In the genomic region with DNA sequence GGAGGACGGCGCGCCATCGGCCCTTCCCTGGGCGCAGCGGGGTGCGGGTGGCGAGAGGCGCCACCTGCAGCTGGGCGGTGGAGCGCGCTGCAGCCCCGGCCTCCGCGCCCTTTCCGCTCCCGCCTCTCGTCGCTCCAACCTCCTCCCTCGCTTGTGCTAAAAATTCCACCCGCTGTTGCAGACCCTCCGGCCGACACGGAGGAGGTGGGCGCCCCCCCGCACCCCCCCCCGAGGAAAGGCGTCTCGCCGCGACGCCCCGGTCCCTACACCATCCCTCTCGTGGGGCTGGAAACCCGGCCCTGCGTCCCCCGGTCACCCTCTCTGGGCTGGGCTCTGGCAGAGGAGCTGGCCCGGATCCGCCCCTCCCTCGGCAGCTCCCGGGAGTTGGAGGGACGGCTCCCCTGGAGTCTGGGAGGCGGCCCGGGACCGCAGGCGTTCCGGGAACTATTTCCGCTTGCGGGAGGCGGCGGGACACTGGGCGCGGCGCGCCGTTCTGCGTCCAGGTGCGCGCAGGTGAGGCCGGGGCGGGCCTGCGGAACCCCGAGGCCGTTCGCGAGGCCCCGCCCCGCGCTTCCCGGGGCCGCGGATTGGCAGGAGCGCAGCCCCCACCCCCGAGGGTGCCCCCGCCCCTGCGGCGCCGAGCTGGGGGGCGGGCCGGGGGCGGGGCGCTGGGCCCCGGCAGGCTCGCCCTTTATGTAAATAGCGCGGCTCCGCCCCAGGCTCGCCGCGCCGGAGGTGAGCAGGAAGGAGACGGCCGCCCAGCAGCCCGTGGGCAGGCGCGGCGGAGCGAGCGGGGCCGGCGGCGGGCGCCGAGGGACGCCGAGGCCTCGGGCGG, we compare ENCODE assay signal across 8 cellular contexts. TPM values are rescaled to one million over a fixed set of nuclear protein-coding genes. Genes with fewer than 3 reads are reported as not detected.
A peak's percentile ranks its signal among the peaks of the same experiment; 100 is the strongest.
DNase-seq lines count a peak whose midpoint lies in the region; ATAC-seq and TF ChIP-seq lines count a peak whose summit lies in the region.

A gene with protein sequence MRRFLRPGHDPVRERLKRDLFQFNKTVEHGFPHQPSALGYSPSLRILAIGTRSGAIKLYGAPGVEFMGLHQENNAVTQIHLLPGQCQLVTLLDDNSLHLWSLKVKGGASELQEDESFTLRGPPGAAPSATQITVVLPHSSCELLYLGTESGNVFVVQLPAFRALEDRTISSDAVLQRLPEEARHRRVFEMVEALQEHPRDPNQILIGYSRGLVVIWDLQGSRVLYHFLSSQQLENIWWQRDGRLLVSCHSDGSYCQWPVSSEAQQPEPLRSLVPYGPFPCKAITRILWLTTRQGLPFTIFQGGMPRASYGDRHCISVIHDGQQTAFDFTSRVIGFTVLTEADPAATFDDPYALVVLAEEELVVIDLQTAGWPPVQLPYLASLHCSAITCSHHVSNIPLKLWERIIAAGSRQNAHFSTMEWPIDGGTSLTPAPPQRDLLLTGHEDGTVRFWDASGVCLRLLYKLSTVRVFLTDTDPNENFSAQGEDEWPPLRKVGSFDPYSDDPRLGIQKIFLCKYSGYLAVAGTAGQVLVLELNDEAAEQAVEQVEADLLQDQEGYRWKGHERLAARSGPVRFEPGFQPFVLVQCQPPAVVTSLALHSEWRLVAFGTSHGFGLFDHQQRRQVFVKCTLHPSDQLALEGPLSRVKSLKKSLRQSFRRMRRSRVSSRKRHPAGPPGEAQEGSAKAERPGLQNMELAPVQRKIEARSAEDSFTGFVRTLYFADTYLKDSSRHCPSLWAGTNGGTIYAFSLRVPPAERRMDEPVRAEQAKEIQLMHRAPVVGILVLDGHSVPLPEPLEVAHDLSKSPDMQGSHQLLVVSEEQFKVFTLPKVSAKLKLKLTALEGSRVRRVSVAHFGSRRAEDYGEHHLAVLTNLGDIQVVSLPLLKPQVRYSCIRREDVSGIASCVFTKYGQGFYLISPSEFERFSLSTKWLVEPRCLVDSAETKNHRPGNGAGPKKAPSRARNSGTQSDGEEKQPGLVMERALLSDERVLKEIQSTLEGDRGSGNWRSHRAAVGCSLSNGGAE (plus strand): TSS at position 727 of the 835 bp plus-strand sequence. CDS start 17,730 bp downstream, outside the sequence.

- CTCF ChIA-PET in CD8-positive, alpha-beta T cell (lab: Charles Lee), result interaction anchor here (0.7 to 1.8 kb wide), 5 partner anchors 9 to 63 kb away, joined by 3 to 13 read pairs (median 5); partner anchors contain the start of gene TSEN54

- peaks cover 22% of the 10 kb centered on the region for H3K4me1 ChIP-seq in CD8-positive, alpha-beta T cell (ENCODE audit: insufficient read depth, low read length)
- H3K4me1 ChIP-seq in HUES6 (ENCODE audit: control insufficient read depth, insufficient read depth, low read length) (peaks cover 15% of the 10 kb centered on the region), OCI-LY3 (ENCODE audit: low read length) (peaks cover 6% of the 10 kb centered on the region)

- H3K4me3 Mint-ChIP-seq in CD8-positive, alpha-beta T cell, result peak within 1 kb of the TSS; percentile 82
- peak within 1 kb of the TSS; percentile 91 for H3K4me3 Mint-ChIP-seq in natural killer cell
- peak within 1 kb of the TSS; percentile 77 for H3K4me3 Mint-ChIP-seq in stimulated activated naive CD8-positive, alpha-beta T cell treated with anti-CD3 and anti-CD28 coated beads, Interleukin-15, amount 100 ng/mL, for 72 hours

- H3K36me3 ChIP-seq in CD8-positive, alpha-beta T cell (ENCODE audit: insufficient read depth, low read length), result peaks cover 13% of the 10 kb centered on the region
- peaks cover 25% of the 10 kb centered on the region for H3K36me3 ChIP-seq in HUES6 (ENCODE audit: control insufficient read depth, insufficient read depth, low read length)
- H3K36me3 ChIP-seq in OCI-LY3 (replicated peaks; ENCODE audit: low read depth, low read length), result peaks cover 2% of the 10 kb centered on the region

- no peaks in the 10 kb centered on the region for H3K79me2 ChIP-seq in OCI-LY3 (ENCODE audit: low read length)

- intact Hi-C loops in CD8-positive, alpha-beta T cell (cut with DNase I, micrococcal nuclease), result loop anchor here (1.0 to 2.0 kb wide), 8 partner anchors 9 to 236 kb away; partner anchors contain the start of genes TSEN54 (in 2 of the 2), GRB2 (in 1 of the 2), SLC25A19 (in 1 of the 2) and TMEM94 (in 1 of the 2)
- intact Hi-C loops in natural killer cell (cut with micrococcal nuclease), result loop anchor here (1.0 kb wide), 2 partner anchors 9 to 10 kb away; partner anchors contain the start of gene TSEN54

- peak; percentile 94 for ATAC-seq in CD8-positive, alpha-beta T cell
- ATAC-seq in GM21360 (IDR thresholded peaks at IDR 0.05; ENCODE audit: unreplicated experiment) (peak; percentile 75), esophagus mucosa (peak; percentile 94), natural killer cell (peak; percentile 90 to 95 (median 92))
- ATAC-seq in stimulated activated naive CD8-positive, alpha-beta T cell treated with anti-CD3 and anti-CD28 coated beads, Interleukin-15, amount 100 ng/mL, for 72 hours, result peak; percentile 90

- no peaks in the 10 kb centered on the region for H3K27me3 ChIP-seq in CD8-positive, alpha-beta T cell (ENCODE audit: insufficient read depth, low read length)
- H3K27me3 ChIP-seq in HUES6 (ENCODE audit: control insufficient read depth, insufficient read depth, low read length) (peaks cover 15% of the 10 kb centered on the region), OCI-LY3 (ENCODE audit: low read depth, low read length) (peaks cover 6% of the 10 kb centered on the region; the same call in 1 of the 2 replicates)

- peak within 1 kb of the TSS; percentile 90 for H3K4me2 ChIP-seq in OCI-LY3 (ENCODE audit: low read length)

- no peaks in the 10 kb centered on the region for H4K20me1 ChIP-seq in OCI-LY3 (ENCODE audit: insufficient read depth, low read length)

- H3K9me3 Mint-ChIP-seq in CD8-positive, alpha-beta T cell, result no peaks in the 10 kb centered on the region
- H3K9me3 Mint-ChIP-seq in natural killer cell, result no peaks in the 10 kb centered on the region
- H3K9me3 Mint-ChIP-seq in stimulated activated naive CD8-positive, alpha-beta T cell treated with anti-CD3 and anti-CD28 coated beads, Interleukin-15, amount 100 ng/mL, for 72 hours, result no peaks in the 10 kb centered on the region

- peaks cover 13% of the 10 kb centered on the region for H3K4me1 Mint-ChIP-seq in CD8-positive, alpha-beta T cell (ENCODE audit: low read depth)
- H3K4me1 Mint-ChIP-seq in natural killer cell, result peaks cover 5 to 26% of the 10 kb centered on the region in 2 donors
- peaks cover 30% of the 10 kb centered on the region for H3K4me1 Mint-ChIP-seq in stimulated activated naive CD8-positive, alpha-beta T cell treated with anti-CD3 and anti-CD28 coated beads, Interleukin-15, amount 100 ng/mL, for 72 hours

- peak within 1 kb of the TSS; percentile 72 for H3K9ac ChIP-seq in HUES6 (ENCODE audit: low read length)
- H3K9ac ChIP-seq in OCI-LY3 (ENCODE audit: low read length), result peak within 1 kb of the TSS; percentile 64

- no peak within 1 kb of the TSS for H2AFZ ChIP-seq in OCI-LY3 (ENCODE audit: low read depth, low read length)

- POLR2A ChIA-PET in CD8-positive, alpha-beta T cell (lab: Charles Lee), result interaction anchor here (0.7 to 4.2 kb wide), 4 partner anchors 8 to 69 kb away, joined by 3 to 28 read pairs (median 8); partner anchors contain the start of genes TMEM94 and TSEN54

- DNase-seq in CD8-positive, alpha-beta T cell, result peak; percentile 74 to 91 (median 84)
- DNase-seq in activated T-cell treated with anti-CD3 and anti-CD28 coated beads for 48 hours (ENCODE audit: low read depth), result peak; percentile 78
- peak; percentile 77 for DNase-seq in natural killer cell
- peak; percentile 77 to 82 for DNase-seq in stimulated activated naive CD8-positive, alpha-beta T cell treated with anti-CD3 and anti-CD28 coated beads, Interleukin-15, amount 100 ng/mL, for 72 hours

- peaks cover 33% of the 10 kb centered on the region for H3K36me3 Mint-ChIP-seq in CD8-positive, alpha-beta T cell
- no peaks in the 10 kb centered on the region for H3K36me3 Mint-ChIP-seq in natural killer cell

- H3K9me3 ChIP-seq in CD8-positive, alpha-beta T cell (ENCODE audit: low read length), result no peaks in the 10 kb centered on the region
- H3K9me3 ChIP-seq in HUES6 (ENCODE audit: control insufficient read depth, insufficient read depth, low read depth, low read length) (no peaks in the 10 kb centered on the region), OCI-LY3 (ENCODE audit: insufficient read depth, low read length) (no peaks in the 10 kb centered on the region)

- H3K27ac ChIP-seq in CD8-positive, alpha-beta T cell (ENCODE audit: low read depth, low read length), result peak within 1 kb of the TSS; percentile 47
- H3K27ac ChIP-seq in HUES6 (ENCODE audit: low read depth, low read length) (peak within 1 kb of the TSS; percentile 98), OCI-LY3 (ENCODE audit: low read length) (no peak within 1 kb of the TSS)

- H3K27me3 Mint-ChIP-seq in CD8-positive, alpha-beta T cell (ENCODE audit: low read depth), result no peaks in the 10 kb centered on the region
- H3K27me3 Mint-ChIP-seq in natural killer cell (ENCODE audit: low read depth in 2 of 2), result no peaks in the 10 kb centered on the region
- H3K27me3 Mint-ChIP-seq in stimulated activated naive CD8-positive, alpha-beta T cell treated with anti-CD3 and anti-CD28 coated beads, Interleukin-15, amount 100 ng/mL, for 72 hours, result peaks cover 8% of the 10 kb centered on the region

- no peak for TF ChIP-seq CTCF in CD8-positive, alpha-beta T cell (IDR thresholded peaks at IDR 0.05)
- peak; percentile 43 for TF ChIP-seq CTCF in OCI-LY3 (IDR thresholded peaks at IDR 0.05; ENCODE audit: low read depth, low read length)
- no peak for TF ChIP-seq CTCF in natural killer cell (IDR thresholded peaks at IDR 0.05)

- H3K4me3 ChIP-seq in CD8-positive, alpha-beta T cell (ENCODE audit: low read depth, low read length), result peak within 1 kb of the TSS; percentile 78
- H3K4me3 ChIP-seq in HUES6 (ENCODE audit: low read depth, low read length), result peak within 1 kb of the TSS; percentile 91
- peak within 1 kb of the TSS; percentile 74 for H3K4me3 ChIP-seq in OCI-LY3 (ENCODE audit: low read length)

- no peak within 1 kb of the TSS for H3K27ac Mint-ChIP-seq in CD8-positive, alpha-beta T cell
- peak within 1 kb of the TSS; percentile 73 to 78 for H3K27ac Mint-ChIP-seq in natural killer cell
- H3K27ac Mint-ChIP-seq in stimulated activated naive CD8-positive, alpha-beta T cell treated with anti-CD3 and anti-CD28 coated beads, Interleukin-15, amount 100 ng/mL, for 72 hours, result no peak within 1 kb of the TSS

RNA-seq across cellular contexts. Expression of the gene that starts here (rescaled TPM):
- total RNA-seq in CD8-positive, alpha-beta T cell, result 10 to 100 TPM; 32.7 to 36.4 TPM
- 82.1 TPM for total RNA-seq in esophagus mucosa
- total RNA-seq in natural killer cell, result 100 to 1,000 TPM; 229 to 302 (median 244) TPM

Comparison
In these comparisons a context has a peak if more than half of its experiments do, and no peak if none do; other contexts are left out.
1. H3K27ac Mint-ChIP-seq: peak in natural killer cell (2 of 2); none in CD8-positive, alpha-beta T cell (single experiment) and stimulated activated naive CD8-positive, alpha-beta T cell treated with anti-CD3 and anti-CD28 coated beads, Interleukin-15, amount 100 ng/mL, for 72 hours (0 of 2).
2. Peak in every context shown above with its lines, with median percentiles within 50 percentile points of each other: ATAC-seq, DNase-seq, H3K4me3 ChIP-seq and H3K4me3 Mint-ChIP-seq.